In genomic region chr12:31958601-31959000, GRCh38 we compare ENCODE assay signal across 8 cellular contexts. TPM values are rescaled to one million over a fixed set of nuclear protein-coding genes. Genes with fewer than 3 reads are reported as not detected.
DNase-seq lines count a peak whose midpoint lies in the region; ATAC-seq and TF ChIP-seq lines count a peak whose summit lies in the region.

No MANE protein-coding gene starts in this region.

- H3K4me2 ChIP-seq in OCI-LY7 (ENCODE audit: low read length): peak overlapping the region; percentile 93
- H3K4me2 ChIP-seq in parathyroid adenoma (ENCODE audit: low read length): peak overlapping the region; percentile 59

- intact Hi-C loops in OCI-LY7 (cut with micrococcal nuclease; ENCODE audit: unreplicated experiment): loop anchor here (2.0 to 10.0 kb wide), 3 partner anchors 176 to 344 kb away; no protein-coding TSS in a partner anchor

- H3K27me3 ChIP-seq in GM06990 (replicated peaks; ENCODE audit: control insufficient read depth, insufficient read depth, low read length) (no peaks in the 10 kb centered on the region), parathyroid adenoma (ENCODE audit: control insufficient read depth, insufficient read depth, low read length) (no peaks in the 10 kb centered on the region)

- peaks cover 28% of the 10 kb centered on the region for H3K4me1 ChIP-seq in OCI-LY7 (ENCODE audit: insufficient read depth, low read length, poor library complexity, severe bottlenecking)
- H3K4me1 ChIP-seq in parathyroid adenoma: peaks cover 22% of the 10 kb centered on the region

- peak overlapping the region; percentile 66 for H3K4me3 ChIP-seq in GM06990 (replicated peaks; ENCODE audit: low read depth, low read length)
- H3K4me3 ChIP-seq in OCI-LY7 (ENCODE audit: low read depth, low read length, poor library complexity, severe bottlenecking): peak overlapping the region; percentile 78
- H3K4me3 ChIP-seq in parathyroid adenoma (ENCODE audit: low read depth, low read length): peak overlapping the region; percentile 58

- no peaks in the 10 kb centered on the region; the same call in 1 of the 2 replicates for H3K9me3 ChIP-seq in OCI-LY7 (ENCODE audit: low read length)
- no peaks in the 10 kb centered on the region for H3K9me3 ChIP-seq in parathyroid adenoma (ENCODE audit: control insufficient read depth, low read length)

- no peaks in the 10 kb centered on the region for H3K9me2 ChIP-seq in OCI-LY7 (ENCODE audit: insufficient read depth, low read length)

- H3K79me2 ChIP-seq in OCI-LY7 (ENCODE audit: insufficient read depth, low read depth, low read length) (peaks cover 41% of the 10 kb centered on the region), parathyroid adenoma (peaks cover 35% of the 10 kb centered on the region)

- H3K36me3 ChIP-seq in GM06990 (ENCODE audit: control insufficient read depth, insufficient read depth, low read length) (no peaks in the 10 kb centered on the region; the same call in none of the 2 replicates), OCI-LY7 (ENCODE audit: insufficient read depth, low read length) (peaks cover 31% of the 10 kb centered on the region), parathyroid adenoma (ENCODE audit: control insufficient read depth, insufficient read depth, low read length) (no peaks in the 10 kb centered on the region)

- TSS peak; percentile 92 for BruUV-seq in OCI-LY7 (replicated peaks; lab: Mats Ljungman, UMichigan)

- DNase-seq in GM06990 (ENCODE audit: extremely low read depth, insufficient read length) (no peak), OCI-LY7 (ENCODE audit: low spot score) (no peak), epithelial cell of prostate (ENCODE audit: low read depth, low spot score) (no peak), NCI-H345 (lab: John Stamatoyannopoulos, UW) (no peak), SK-N-DZ (ENCODE audit: low spot score) (no peak), HEK293T (ENCODE audit: extremely low spot score) (no peak)

- CTCF ChIA-PET in OCI-LY7 (lab: Charles Lee; ENCODE audit: unreplicated experiment) (interaction anchor here (0.6 kb wide), 1 partner anchor 313 kb away, joined by 3 read pairs; no protein-coding TSS in a partner anchor), HEK293T (lab: Yijun Ruan, JAX) (no interaction called here)

- H3K9ac ChIP-seq in parathyroid adenoma: no peak overlapping the region

- H4K20me1 ChIP-seq in OCI-LY7 (ENCODE audit: insufficient read depth, low read length): peaks cover 11% of the 10 kb centered on the region; the same call in 1 of the 2 replicates

- H2AFZ ChIP-seq in OCI-LY7 (ENCODE audit: low read length) (peak overlapping the region; percentile 85), parathyroid adenoma (peak overlapping the region; percentile 86)

- H3K27ac ChIP-seq in OCI-LY7 (ENCODE audit: low read depth, low read length, poor library complexity, severe bottlenecking) (peak overlapping the region; percentile 87), epithelial cell of prostate (peak overlapping the region; percentile 77), parathyroid adenoma (peak overlapping the region; percentile 84)

- POLR2A ChIA-PET in OCI-LY7 (lab: Charles Lee) (interaction anchor here (0.6 to 1.2 kb wide), 3 partner anchors 9 to 63 kb away, joined by 3 read pairs; no protein-coding TSS in a partner anchor), HEK293T (lab: Yijun Ruan, JAX) (interaction anchor here (1.3 to 1.5 kb wide), 2 partner anchors 80 to 299 kb away, joined by 3 to 5 read pairs; partner anchors contain the start of gene ETFBKMT)

- ATAC-seq in GM19351 (IDR thresholded peaks at IDR 0.05; ENCODE audit: unreplicated experiment): no peak

- no peak for TF ChIP-seq CTCF in GM06990 (IDR thresholded peaks at IDR 0.05; ENCODE audit: insufficient read depth, low read length, poor library complexity, severe bottlenecking)
- no peak for TF ChIP-seq CTCF in OCI-LY7 (conservative IDR thresholded peaks at IDR 0.05; ENCODE audit: low read length)
- no peak for TF ChIP-seq CTCF in parathyroid adenoma (IDR thresholded peaks at IDR 0.05)

TF ChIP-seq in HEK293T, 16 proteins besides CTCF, POLR2A, EP300 and RAD21:
- TF ChIP-seq ELF4 (IDR thresholded peaks at IDR 0.05) (no peak), LEF1 (IDR thresholded peaks at IDR 0.05; ENCODE audit: borderline replicate concordance) (no peak), SP1 (IDR thresholded peaks at IDR 0.05) (no peak), TARDBP (IDR thresholded peaks at IDR 0.05) (no peak), SUZ12 (IDR thresholded peaks at IDR 0.05) (no peak), HDGF (IDR thresholded peaks at IDR 0.05; ENCODE audit: borderline replicate concordance) (no peak), FOXA1 (IDR thresholded peaks at IDR 0.05) (no peak), ARNT (IDR thresholded peaks at IDR 0.05) (no peak), FOXK2 (IDR thresholded peaks at IDR 0.05) (no peak), L3MBTL2 (conservative IDR thresholded peaks at IDR 0.05) (no peak)

RNA-seq across cellular contexts. Expression of gene RESF1, which starts 0.6 kb away (rescaled TPM):
- total RNA-seq in OCI-LY7 (2014; rRNA removed; shearing (Covaris generic)): 53.3 and 70.4 TPM in 2 replicates
- total RNA-seq in OCI-LY7 (2022): 46.3 and 60.8 TPM in 2 replicates
- polyA plus RNA-seq in SK-N-DZ (2014; cell fraction: cytosol; rRNA removed): 27.5 and 54.6 TPM in 2 replicates
- 20.8 and 34.6 TPM in 2 replicates for polyA plus RNA-seq in SK-N-DZ (2014; cell fraction: nucleus; rRNA removed)
